ENCODE assay signal across 21 cellular contexts in genomic region chr1:6124746-6125365, GRCh38. TPM values are rescaled to one million over a fixed set of nuclear protein-coding genes. Genes with fewer than 3 reads are reported as not detected.
DNase-seq lines count a peak whose midpoint lies in the region; ATAC-seq, FAIRE-seq and TF ChIP-seq lines count a peak whose summit lies in the region.
"Had no signal": no experiment of that assay in that cellular context is flagged by ENCODE, and none has a peak within 500 bp of the region (broad histone marks: within the 10 kb centered on the region; RNA-seq: fewer than 3 reads in every experiment).

No MANE protein-coding gene starts in this region.

- no peak for TF ChIP-seq EP300 in sigmoid colon (IDR thresholded peaks at IDR 0.05)

- POLR2A ChIA-PET in HEK293 (lab: Yijun Ruan, JAX), result no interaction called here

- peaks cover 0 to 6% (median 0%) of the 10 kb centered on the region in 11 experiments; a peak in 2 of 22 replicates for H4K20me1 ChIP-seq in BLaER1 treated with 17β-estradiol and CSF1 and Interleukin-3, amounts not matched to agents 10 nM and 100 nM

- H3K27ac ChIP-seq in BLaER1 treated with 17β-estradiol and CSF1 and Interleukin-3, amounts not matched to agents 10 nM and 100 nM, result no peak overlapping the region
- H3K27ac ChIP-seq in HEK293 (ENCODE audit: extremely low read depth, low read depth, low read length) (no peak overlapping the region), kidney (ENCODE audit: low read depth in 2 of 2, low read length in 2 of 2) (no peak overlapping the region), sigmoid colon (no peak overlapping the region)
- H3K27ac ChIP-seq: PC-9 had no signal

- H3K9me3 ChIP-seq in BLaER1 treated with 17β-estradiol and CSF1 and Interleukin-3, amounts not matched to agents 10 nM and 100 nM (replicated peaks in 1 of 11), result no peaks in the 10 kb centered on the region
- no peaks in the 10 kb centered on the region for H3K9me3 ChIP-seq in HEK293 (ENCODE audit: control insufficient read depth, insufficient read depth, low read depth, low read length)
- no peaks in the 10 kb centered on the region for H3K9me3 ChIP-seq in kidney (ENCODE audit: control insufficient read depth in 1 of 2, low read length in 2 of 2)
- H3K9me3 ChIP-seq in sigmoid colon, result no peaks in the 10 kb centered on the region

- FAIRE-seq in kidney (lab: Jason Lieb, UNC), result no peak
- FAIRE-seq: GM12878 had no signal

- H3K4me1 ChIP-seq in BLaER1 treated with 17β-estradiol and CSF1 and Interleukin-3, amounts not matched to agents 10 nM and 100 nM, result peaks cover 35 to 81% (median 68%) of the 10 kb centered on the region in 10 experiments
- H3K4me1 ChIP-seq in HEK293 (ENCODE audit: control insufficient read depth, insufficient read depth, low read length) (no peaks in the 10 kb centered on the region), kidney (ENCODE audit: control insufficient read depth in 1 of 2, insufficient read depth in 1 of 2, low read depth in 1 of 2, low read length in 2 of 2) (peaks cover 0 to 2% of the 10 kb centered on the region in 2 donors), sigmoid colon (peaks cover 0 to 11% (median 8%) of the 10 kb centered on the region in 4 donors)

- H3K27me3 ChIP-seq in BLaER1 treated with 17β-estradiol and CSF1 and Interleukin-3, amounts not matched to agents 10 nM and 100 nM, result no peaks in the 10 kb centered on the region
- H3K27me3 ChIP-seq in sigmoid colon, result peaks cover 0 to 23% (median 15%) of the 10 kb centered on the region in 3 donors

- ATAC-seq in HG03460 (IDR thresholded peaks at IDR 0.05; ENCODE audit: unreplicated experiment), result no peak
- ATAC-seq: CD8-positive, alpha-beta T cell; GM12878 had no signal

- H3K36me3 ChIP-seq in BLaER1 treated with 17β-estradiol and CSF1 and Interleukin-3, amounts not matched to agents 10 nM and 100 nM, result no peaks in the 10 kb centered on the region
- H3K36me3 ChIP-seq in HEK293 (ENCODE audit: control insufficient read depth in 2 of 2, insufficient read depth in 1 of 2, low read length in 2 of 2), result no peaks in the 10 kb centered on the region
- no peaks in the 10 kb centered on the region for H3K36me3 ChIP-seq in kidney (ENCODE audit: control insufficient read depth in 1 of 2, insufficient read depth in 2 of 2, low read length in 2 of 2)
- H3K36me3 ChIP-seq in sigmoid colon, result no peaks in the 10 kb centered on the region

- H3K4me2 ChIP-seq in BLaER1 treated with 17β-estradiol and CSF1 and Interleukin-3, amounts not matched to agents 10 nM and 100 nM, result peak overlapping the region in 9 of 11 experiments; percentile 3 to 73 (median 24); a peak in 10 of 22 replicates
- H3K4me2 ChIP-seq: PC-9 had no signal

- TF ChIP-seq POLR2A in sigmoid colon (IDR thresholded peaks at IDR 0.05), result no peak

- TF ChIP-seq CTCF in HEK293 (tag by site-specific recombination; IDR thresholded peaks at IDR 0.05), result no peak
- TF ChIP-seq CTCF in kidney (IDR thresholded peaks at IDR 0.05; ENCODE audit: borderline replicate concordance, extremely low read depth, insufficient read depth), result no peak
- no peak for TF ChIP-seq CTCF in sigmoid colon (IDR thresholded peaks at IDR 0.05)

- DNase-seq in kidney (peak; percentile 68), sigmoid colon (peak; percentile 54)
- DNase-seq in activated CD4-positive, alpha-beta T cell treated with anti-CD3 and anti-CD28 coated beads, Interleukin-2, amount 50 U/mL, for 4 hours, result no peak
- no peak for DNase-seq in activated CD4-positive, alpha-beta T cell treated with anti-CD3 and anti-CD28 coated beads for 48 hours
- DNase-seq: CD8-positive, alpha-beta T cell; DND-41; GOT3; Karpas-422; MV-4-11; NCI-H1105 treated with DMSO at 0.1 percent for 48 hours; NCI-H2029 treated with DMSO at 0.1 percent for 48 hours; NCI-H226; NCI-H510A treated with DMSO at 0.1 percent for 48 hours; NCI-H748 treated with DMSO at 0.1 percent for 48 hours; PC-9; RPMI8226; SIG-M5 had no signal

- intact Hi-C loops in kidney (cut with DNase I) (no loop called here), sigmoid colon (cut with DNase I) (no loop called here)

- H3K9ac ChIP-seq in BLaER1 treated with 17β-estradiol and CSF1 and Interleukin-3, amounts not matched to agents 10 nM and 100 nM, result 0 out of 22 replicates have a peak overlapping the region, but pooled peaks of 1 of the 11 experiments have one; percentile 13
- no peak overlapping the region for H3K9ac ChIP-seq in kidney (ENCODE audit: low read length in 2 of 2)

- CTCF ChIA-PET in HEK293 (lab: Yijun Ruan, JAX), result no interaction called here

- H3K4me3 ChIP-seq in BLaER1 treated with 17β-estradiol and CSF1 and Interleukin-3, amounts not matched to agents 10 nM and 100 nM, result no peak overlapping the region
- no peak overlapping the region for H3K4me3 ChIP-seq in HEK293 (ENCODE audit: low read depth, low read length)
- H3K4me3 ChIP-seq in kidney (ENCODE audit: low read length in 2 of 2), result no peak overlapping the region
- no peak overlapping the region for H3K4me3 ChIP-seq in sigmoid colon
- H3K4me3 ChIP-seq: GM12878, PC-9 had no signal

- 88 to 89% methylated on average over 21 of the region's 21 CpGs for WGBS in sigmoid colon, 2 donors

TF ChIP-seq in HEK293, 187 proteins besides CTCF, POLR2A, EP300 and RAD21:
- TF ChIP-seq ZNF10 (tag by site-specific recombination; IDR thresholded peaks at IDR 0.05) (no peak), ZFHX2 (tag by site-specific recombination; conservative IDR thresholded peaks at IDR 0.05) (peak; percentile 25; the same call in 1 of the 2 replicates)

RNA-seq across cellular contexts. Expression of gene CHD5, which starts 55.3 kb away (rescaled TPM):
- 0.85 TPM for total RNA-seq in kidney
- 0.54 TPM for polyA plus RNA-seq in kidney (ENCODE audit: insufficient read depth, low read depth, low replicate concordance)
- total RNA-seq in sigmoid colon, result 1 to 10 TPM in 3 of 4 donors, under 1 TPM in 1; 0.49 to 2.8 (median 1.5) TPM
- polyA plus RNA-seq in sigmoid colon, result under 1 TPM in 1 of 3 donors, not detected in 2; 0.80 TPM

Comparison
In these comparisons a context has a peak if more than half of its experiments do, and no peak if none do; other contexts are left out.
1. DNase-seq: peak in kidney (single experiment) and sigmoid colon (single experiment); none in activated CD4-positive, alpha-beta T cell treated with anti-CD3 and anti-CD28 coated beads, Interleukin-2, amount 50 U/mL, for 4 hours (0 of 2) and activated CD4-positive, alpha-beta T cell treated with anti-CD3 and anti-CD28 coated beads for 48 hours (single experiment).